ENCODE assay signal across 10 cellular contexts in genomic region chr22:37098976-37099577, GRCh38. TPM values are rescaled to one million over a fixed set of nuclear protein-coding genes. Genes with fewer than 3 reads are reported as not detected.
A peak's percentile ranks its signal among the peaks of the same experiment; 100 is the strongest.
DNase-seq lines count a peak whose midpoint lies in the region; ATAC-seq, FAIRE-seq and TF ChIP-seq lines count a peak whose summit lies in the region.
"Had no signal": no experiment of that assay in that cellular context is flagged by ENCODE, and none has a peak within 500 bp of the region (broad histone marks: within the 10 kb centered on the region; RNA-seq: fewer than 3 reads in every experiment).

No MANE protein-coding gene starts in this region.

- no peak overlapping the region for H3K4me2 ChIP-seq in DND-41 (ENCODE audit: insufficient read depth, low read length)

- no peaks in the 10 kb centered on the region for H3K79me2 ChIP-seq in DND-41 (ENCODE audit: insufficient read depth, low read length)

- TF ChIP-seq CTCF in DND-41 (IDR thresholded peaks at IDR 0.05; ENCODE audit: borderline replicate concordance, extremely low read depth, low read length, poor library complexity, severe bottlenecking) (peak; percentile 33), GM20000 (IDR thresholded peaks at IDR 0.05; ENCODE audit: extremely low read depth, missing control alignments) (peak; percentile 26)

- no peak overlapping the region for H3K9ac ChIP-seq in DND-41 (ENCODE audit: low read depth, low read length)

- no peaks in the 10 kb centered on the region for H3K4me1 ChIP-seq in DND-41 (ENCODE audit: insufficient read depth, low read length)

- H3K36me3 ChIP-seq in DND-41 (ENCODE audit: insufficient read depth, low read length), result no peaks in the 10 kb centered on the region

- no peak overlapping the region for H2AFZ ChIP-seq in DND-41 (ENCODE audit: low read depth, low read length)

- peak; percentile 47 for ATAC-seq in DND-41 (ENCODE audit: insufficient read depth, low read depth)
- peak; percentile 15 for ATAC-seq in left lobe of liver
- ATAC-seq in GM18870 (IDR thresholded peaks at IDR 0.05; ENCODE audit: unreplicated experiment), result no peak

- H3K27me3 ChIP-seq in DND-41 (ENCODE audit: insufficient read depth, low read length, poor library complexity), result peaks cover 9% of the 10 kb centered on the region

- H4K20me1 ChIP-seq in DND-41 (ENCODE audit: insufficient read depth, low read length), result no peaks in the 10 kb centered on the region; the same call in 1 of the 2 replicates

- FAIRE-seq in RCC 7860 (lab: Jason Lieb, UNC), result no peak

- H3K4me3 ChIP-seq in DND-41 (ENCODE audit: low read depth in 1 of 2, low read length in 2 of 2), result no peak overlapping the region

- H3K9me3 ChIP-seq in DND-41 (ENCODE audit: insufficient read depth, low read length, severe bottlenecking), result no peaks in the 10 kb centered on the region

- DNase-seq in DND-41, result no peak
- DNase-seq in GM20000 (ENCODE audit: low spot score), result peak; percentile 59
- DNase-seq in UCSD-AML1 (lab: John Stamatoyannopoulos, UW; ENCODE audit: unreplicated experiment), result peak; percentile 27
- DNase-seq in left lobe of liver (ENCODE audit: low spot score), result no peak
- no peak for DNase-seq in RCC 7860 (ENCODE audit: low spot score)
- DNase-seq in DMS 273 (lab: John Stamatoyannopoulos, UW; ENCODE audit: unreplicated experiment), result no peak
- no peak for DNase-seq in COR-L47 (lab: John Stamatoyannopoulos, UW)
- DNase-seq: activated gamma-delta T cell treated with Interleukin-2 at 50 U/mL for 16 hours, naive B cell had no signal

- H3K27ac ChIP-seq in DND-41 (ENCODE audit: low read length), result no peak overlapping the region

RNA-seq across cellular contexts. Expression of gene TMPRSS6, which starts 10.4 kb away (rescaled TPM):
- total RNA-seq in left lobe of liver, result 107 TPM

RNA-seq across cellular contexts. Expression of gene KCTD17, which starts 47.5 kb away (rescaled TPM):
- 2.0 TPM for total RNA-seq in left lobe of liver

RNA-seq across cellular contexts. Expression of gene IL2RB, which starts 50.6 kb away (rescaled TPM):
- total RNA-seq in left lobe of liver, result 1.1 TPM

Comparison
In these comparisons a context has a peak if more than half of its experiments do, and no peak if none do; other contexts are left out.
1. DNase-seq: peak in GM20000 (single experiment) and UCSD-AML1 (single experiment); none in DND-41 (single experiment), left lobe of liver (single experiment), RCC 7860 (single experiment), DMS 273 (single experiment) and COR-L47 (single experiment).